In the genomic region with DNA sequence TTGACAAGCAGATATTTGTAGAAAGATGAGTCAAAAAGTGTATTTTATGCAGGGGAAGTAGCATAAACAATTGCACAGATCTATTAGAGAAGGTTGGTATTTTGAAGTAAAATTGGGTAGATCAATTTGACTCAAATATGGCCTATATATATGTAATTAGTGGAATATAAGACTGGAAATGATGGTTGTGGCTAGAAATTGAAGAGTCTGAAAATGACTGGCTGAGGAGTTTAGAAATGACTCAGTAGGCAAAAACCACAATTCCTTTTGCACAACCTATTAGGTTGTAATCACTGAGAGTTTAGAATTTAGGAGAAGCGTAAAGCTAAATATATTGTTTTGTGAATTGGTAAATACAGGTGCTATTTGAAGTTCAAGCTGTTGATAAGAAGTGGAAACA, we compare ENCODE assay signal across 24 cellular contexts.
A peak's percentile ranks its signal among the peaks of the same experiment; 100 is the strongest.
DNase-seq lines count a peak whose midpoint lies in the region; ATAC-seq and FAIRE-seq lines count a peak whose summit lies in the region.
"Had no signal": no experiment of that assay in that cellular context is flagged by ENCODE, and none has a peak within 500 bp of the region (broad histone marks: within the 10 kb centered on the region; RNA-seq: fewer than 3 reads in every experiment).

No MANE protein-coding gene starts in this region.

- peak; percentile 70 for DNase-seq in OCI-M1 (lab: John Stamatoyannopoulos, UW)
- DNase-seq in RKO (ENCODE audit: low spot score), result no peak
- no peak for DNase-seq in RPMI8226
- no peak for DNase-seq in urothelium cell line (ENCODE audit: low spot score)
- DNase-seq: ACHN; activated CD4-positive, alpha-beta T cell treated with anti-CD3 and anti-CD28 coated beads, Interleukin-2, amount 50 U/mL, for 4 hours; activated naive CD4-positive, alpha-beta T cell treated with anti-CD3 and anti-CD28 coated beads, Interleukin-2, amount 50 U/mL, for 16 hours; C1 segment of cervical spinal cord; effector CD8-positive, alpha-beta T cell; left cardiac atrium; mesenchymal stem cell; MM.1S; naive B cell; NCI-H187; NCI-H446; ovary; right cardiac atrium; T-cell had no signal

- FAIRE-seq in urothelium cell line (lab: Jason Lieb, UNC), result no peak
- FAIRE-seq: astrocyte, D721Med had no signal

- ATAC-seq in GM18502 (IDR thresholded peaks at IDR 0.05; ENCODE audit: poor library complexity, unreplicated experiment), result peak; percentile 84
- ATAC-seq in GM21717 (IDR thresholded peaks at IDR 0.05; ENCODE audit: unreplicated experiment), result peak; percentile 85
- ATAC-seq in HG03342 (IDR thresholded peaks at IDR 0.05; ENCODE audit: unreplicated experiment), result peak; percentile 48
- no peak for ATAC-seq in HG03354 (IDR thresholded peaks at IDR 0.05; ENCODE audit: poor library complexity, severe bottlenecking, unreplicated experiment)
- ATAC-seq: left cardiac atrium, right cardiac atrium, T-cell had no signal
